Comparison of ENCODE assay signal across 8 cellular contexts in the genomic region with DNA sequence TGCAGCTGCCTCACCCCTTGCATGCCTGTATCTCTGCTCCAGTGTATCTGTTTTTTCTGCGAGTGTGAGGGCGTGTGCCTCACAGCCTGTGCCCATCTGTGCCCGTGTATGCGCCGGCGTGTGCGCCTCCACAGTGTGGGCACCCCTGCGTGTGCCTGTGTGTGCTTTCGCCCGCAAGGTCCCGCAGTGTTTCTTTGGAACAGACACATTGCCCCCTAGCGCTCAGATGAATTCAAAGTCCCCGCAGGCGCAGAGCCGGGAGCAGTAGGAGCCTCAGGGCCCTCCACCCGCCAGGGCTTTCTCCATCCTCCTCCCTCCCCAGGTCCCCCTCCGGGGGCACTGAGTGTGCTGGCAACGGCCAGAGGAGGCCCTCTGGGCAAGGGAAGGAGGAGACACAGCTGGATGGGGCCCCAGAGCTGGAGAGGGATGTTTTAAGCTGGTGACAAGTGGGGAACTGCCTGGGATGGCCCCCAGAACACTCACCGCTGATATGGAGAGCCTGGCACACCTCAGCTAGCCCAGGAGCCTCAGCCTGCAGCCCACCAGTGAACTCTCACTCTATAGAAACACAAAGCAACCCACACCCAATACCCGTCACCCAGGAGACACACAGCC. TPM values are rescaled to one million over a fixed set of nuclear protein-coding genes. Genes with fewer than 3 reads are reported as not detected.
DNase-seq lines count a peak whose midpoint lies in the region; ATAC-seq and TF ChIP-seq lines count a peak whose summit lies in the region.

No MANE protein-coding gene starts in this region.

- ATAC-seq in left lobe of liver (peak; percentile 61), HG02759 (IDR thresholded peaks at IDR 0.05; ENCODE audit: unreplicated experiment) (no peak)

- TF ChIP-seq CTCF in VCaP (conservative IDR thresholded peaks at IDR 0.05), result peak; percentile 83

- H3K27ac ChIP-seq in VCaP (no peak overlapping the region; the same call in 1 of the 2 replicates), caudate nucleus (ENCODE audit: low read depth, low read length) (peak overlapping the region; percentile 64)

- DNase-seq in NCI-H2029 (lab: John Stamatoyannopoulos, UW) (peak; percentile 43), NCI-H2029 treated with DMSO at 0.1 percent for 48 hours (lab: John Stamatoyannopoulos, UW) (no peak), NAMALWA (ENCODE audit: low spot score) (peak; percentile 60), caudate nucleus (lab: John Stamatoyannopoulos, UW) (peak in 53 of 61 donors; percentile 26 to 93 (median 67)), left lobe of liver (ENCODE audit: low spot score) (peak; percentile 66)
- peak in 2 of 3 donors; percentile 15 to 33 for DNase-seq in stimulated activated CD4-positive, alpha-beta T cell treated with anti-CD3 and anti-CD28 coated beads, TNF-alpha, amount 100 ng/mL, for 1 hour (ENCODE audit: low read depth in 3 of 3, low spot score in 1 of 3)

RNA-seq across cellular contexts. Expression of gene MN1, which starts 3.2 kb away (rescaled TPM):
- total RNA-seq in left lobe of liver, result 1.2 TPM
